In genomic region chr6:48912503-48912902, GRCh38 we compare ENCODE assay signal across 9 cellular contexts.
"Had no signal": no experiment of that assay in that cellular context is flagged by ENCODE, and none has a peak within 500 bp of the region (broad histone marks: within the 10 kb centered on the region; RNA-seq: fewer than 3 reads in every experiment).

No MANE protein-coding gene starts in this region.

- H3K4me3 Mint-ChIP-seq: GM23338, H9, HFFc6 had no signal

- DNase-seq: GM23248, GOT3, H7, H9, HCEC 1CT, HFFc6 had no signal

- H3K27ac Mint-ChIP-seq: GM23338, H9, HFFc6 had no signal

- ATAC-seq: GM23338, HCT116 had no signal

- H3K4me1 ChIP-seq: HAP-1 had no signal

- H3K4me3 ChIP-seq: GM23248, GM23338, HAP-1 had no signal

- H3K36me3 ChIP-seq: HAP-1 had no signal

- H2AFZ ChIP-seq: GM23248, GM23338 had no signal

- H3K9ac ChIP-seq: GM23248 had no signal

- H3K4me2 ChIP-seq: GM23338 had no signal

- H3K27ac ChIP-seq: GM23248 had no signal

- H3K9me3 ChIP-seq: HAP-1 had no signal
